ENCODE assay signal across 16 cellular contexts in the genomic region with DNA sequence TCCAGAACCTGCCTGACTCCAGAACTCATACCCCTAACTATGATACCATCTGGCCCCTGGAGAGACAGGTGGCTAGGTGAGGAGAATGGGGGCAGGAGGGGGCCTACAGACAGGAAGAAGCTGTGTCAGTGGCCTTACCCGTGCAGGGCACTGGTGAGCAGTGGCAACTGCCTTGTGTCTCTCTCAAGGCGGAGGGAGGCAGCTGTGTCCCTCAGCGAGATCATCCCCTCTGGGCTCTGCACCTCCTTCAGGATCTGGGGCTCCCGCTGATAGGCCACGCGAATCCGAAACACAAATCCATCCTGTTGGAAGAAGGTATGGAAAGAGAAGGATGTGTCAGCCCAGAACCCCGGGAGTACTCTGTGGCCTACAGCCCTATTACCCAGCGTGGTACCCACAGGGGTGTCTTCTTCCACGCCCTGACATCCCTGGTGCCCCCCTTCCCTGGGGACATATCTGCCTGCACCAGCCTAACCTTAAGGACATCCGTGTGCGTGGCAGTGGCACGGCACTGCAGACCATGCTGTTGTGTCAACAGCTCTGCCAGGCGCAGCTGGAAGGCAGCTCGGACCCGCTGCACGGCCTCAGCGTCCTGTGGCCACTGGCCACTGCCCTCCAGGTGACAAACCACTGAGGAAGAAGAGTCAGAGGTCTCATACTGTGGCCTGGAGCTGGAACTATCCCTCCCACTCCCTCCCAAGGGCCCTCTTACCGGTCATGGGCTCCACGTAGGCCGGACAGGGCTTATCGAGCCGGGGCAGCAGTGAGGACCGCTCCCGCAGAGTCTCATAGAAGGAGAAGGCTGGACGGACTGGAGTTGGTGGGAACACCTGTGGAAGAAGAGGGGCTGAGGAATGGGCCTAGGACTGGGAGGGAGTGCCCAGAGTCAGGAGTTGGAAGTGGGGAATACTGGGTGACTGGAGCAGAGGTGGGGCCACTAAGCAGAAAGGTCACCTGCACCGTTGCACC. TPM values are rescaled to one million over a fixed set of nuclear protein-coding genes. Genes with fewer than 3 reads are reported as not detected.
DNase-seq lines count a peak whose midpoint lies in the region; ATAC-seq and TF ChIP-seq lines count a peak whose summit lies in the region.
"Had no signal": no experiment of that assay in that cellular context is flagged by ENCODE, and none has a peak within 500 bp of the region (broad histone marks: within the 10 kb centered on the region; RNA-seq: fewer than 3 reads in every experiment).

No MANE protein-coding gene starts in this region.

- no peaks in the 10 kb centered on the region for H3K27me3 ChIP-seq in CD4-positive, alpha-beta memory T cell (ENCODE audit: insufficient read depth, low read length)
- H3K27me3 ChIP-seq in foreskin keratinocyte = no peaks in the 10 kb centered on the region
- H3K27me3 ChIP-seq: pancreas, right lobe of liver, SJSA1 had no signal

- H3K4me3 Mint-ChIP-seq in activated T-cell treated with anti-CD3 and anti-CD28 coated beads, Interleukin-2, amount 50 U/mL, for 24 hours = no peak overlapping the region
- no peak overlapping the region for H3K4me3 Mint-ChIP-seq in CD4-positive, alpha-beta memory T cell
- no peak overlapping the region for H3K4me3 Mint-ChIP-seq in WTC11
- H3K4me3 Mint-ChIP-seq in natural killer cell treated with Interleukin-12 subunit alpha and Interleukin-12 subunit beta and Interleukin-15 and Interleukin-18, amount 100 ng/mL, for 72 hours = no peak overlapping the region
- H3K4me3 Mint-ChIP-seq: activated B cell treated with CpG ODN at 0.5 μM for 24 hours, naive B cell had no signal

- no peak for DNase-seq in activated T-cell treated with anti-CD3 and anti-CD28 coated beads, Interleukin-2, amount 50 U/mL, for 24 hours
- DNase-seq in activated T-cell treated with anti-CD3 and anti-CD28 coated beads for 4 hours = no peak
- peak in 1 of 5 donors; percentile 31 for DNase-seq in CD4-positive, alpha-beta memory T cell
- no peak for DNase-seq in WTC11 (ENCODE audit: low spot score)
- DNase-seq in natural killer cell treated with Interleukin-12 subunit alpha and Interleukin-12 subunit beta and Interleukin-15 and Interleukin-18, amount 100 ng/mL, for 72 hours (ENCODE audit: low spot score) = peak; percentile 38
- no peak for DNase-seq in NCI-H526 (lab: John Stamatoyannopoulos, UW)
- no peak for DNase-seq in foreskin keratinocyte
- DNase-seq: NCI-H2171 treated with DMSO at 0.1 percent for 48 hours had no signal

- H3K9me3 ChIP-seq in CD4-positive, alpha-beta memory T cell (ENCODE audit: control insufficient read depth in 1 of 2, low read length in 2 of 2) = no peaks in the 10 kb centered on the region
- H3K9me3 ChIP-seq: pancreas, right lobe of liver, SJSA1 had no signal

- no peak for ATAC-seq in WTC11
- ATAC-seq in natural killer cell treated with Interleukin-12 subunit alpha and Interleukin-12 subunit beta and Interleukin-15 and Interleukin-18, amount 100 ng/mL, for 72 hours = no peak
- no peak for ATAC-seq in HG03342 (IDR thresholded peaks at IDR 0.05; ENCODE audit: unreplicated experiment)
- no peak for ATAC-seq in foreskin keratinocyte

- POLR2A ChIA-PET in CD4-positive, alpha-beta memory T cell (lab: Charles Lee; ENCODE audit: partially characterized antibody) = interaction anchor here (0.8 to 19.7 kb wide), 12 partner anchors 7 to 179 kb away, joined by 3 to 299 read pairs (median 8); partner anchors contain the start of genes AQP3, AQP7 and NOL6
- POLR2A ChIA-PET in WTC11 (lab: Charles Lee) = interaction anchor here (1.0 to 1.5 kb wide), 2 partner anchors 84 to 90 kb away, joined by 4 to 6 read pairs; no protein-coding TSS in a partner anchor

- intact Hi-C loops in CD4-positive, alpha-beta memory T cell (cut with micrococcal nuclease) = loop anchor here (1.0 kb wide), 4 partner anchors 19 to 91 kb away; partner anchors contain the start of gene AQP3

- CTCF ChIA-PET in CD4-positive, alpha-beta memory T cell (lab: Charles Lee; ENCODE audit: partially characterized antibody) = interaction anchor here (0.7 to 24.2 kb wide), 18 partner anchors 7 to 179 kb away, joined by 3 to 562 read pairs (median 14); partner anchors contain the start of genes ANKRD18B, AQP3, AQP7 and NOL6
- CTCF ChIA-PET in WTC11 (lab: Charles Lee) = interaction anchor here (0.6 to 2.8 kb wide), 40 partner anchors 8 to 256 kb away, joined by 3 to 76 read pairs (median 5); partner anchors contain the start of genes AQP3, AQP7, NFX1 and NOL6

- H3K36me3 Mint-ChIP-seq in activated T-cell treated with anti-CD3 and anti-CD28 coated beads, Interleukin-2, amount 50 U/mL, for 24 hours (ENCODE audit: low read depth) = peaks cover 100% of the 10 kb centered on the region
- H3K36me3 Mint-ChIP-seq in CD4-positive, alpha-beta memory T cell = peaks cover 57 to 79% of the 10 kb centered on the region in 2 donors
- H3K36me3 Mint-ChIP-seq in WTC11 = peaks cover 66% of the 10 kb centered on the region
- peaks cover 9% of the 10 kb centered on the region for H3K36me3 Mint-ChIP-seq in natural killer cell treated with Interleukin-12 subunit alpha and Interleukin-12 subunit beta and Interleukin-15 and Interleukin-18, amount 100 ng/mL, for 72 hours

- no peak overlapping the region for H3K4me3 ChIP-seq in CD4-positive, alpha-beta memory T cell (ENCODE audit: low read length in 2 of 2)
- H3K4me3 ChIP-seq: pancreas, right lobe of liver, SJSA1 had no signal

- H3K36me3 ChIP-seq in CD4-positive, alpha-beta memory T cell (ENCODE audit: insufficient read depth, low read length) = peaks cover 88% of the 10 kb centered on the region

- no peaks in the 10 kb centered on the region for H3K4me1 ChIP-seq in CD4-positive, alpha-beta memory T cell (ENCODE audit: insufficient read depth, low read length)
- H3K4me1 ChIP-seq in foreskin keratinocyte = peaks cover 28% of the 10 kb centered on the region
- H3K4me1 ChIP-seq: pancreas, right lobe of liver, SJSA1 had no signal

- peak overlapping the region; percentile 41 for H3K27ac Mint-ChIP-seq in activated T-cell treated with anti-CD3 and anti-CD28 coated beads, Interleukin-2, amount 50 U/mL, for 24 hours
- peak overlapping the region; percentile 13 to 83 (median 50) for H3K27ac Mint-ChIP-seq in CD4-positive, alpha-beta memory T cell
- H3K27ac Mint-ChIP-seq in WTC11 = no peak overlapping the region
- H3K27ac Mint-ChIP-seq in natural killer cell treated with Interleukin-12 subunit alpha and Interleukin-12 subunit beta and Interleukin-15 and Interleukin-18, amount 100 ng/mL, for 72 hours = no peak overlapping the region
- H3K27ac Mint-ChIP-seq: activated B cell treated with CpG ODN at 0.5 μM for 24 hours; activated T-helper 2 cell treated with anti-CD3 and anti-CD28 coated beads, Interferon-gamma antibody, Interleukin-2, Interleukin-4, amounts not matched to agents 10 μg/mL and 5 μg/mL and 100 μg/mL, durations not matched to agents 14 hours and 24 hours and 36 hours had no signal

- peaks cover 8% of the 10 kb centered on the region for H3K4me1 Mint-ChIP-seq in activated T-cell treated with anti-CD3 and anti-CD28 coated beads, Interleukin-2, amount 50 U/mL, for 24 hours (ENCODE audit: low read depth)
- peaks cover 4 to 5% (median 5%) of the 10 kb centered on the region in 4 donors for H3K4me1 Mint-ChIP-seq in CD4-positive, alpha-beta memory T cell
- no peaks in the 10 kb centered on the region for H3K4me1 Mint-ChIP-seq in WTC11
- peaks cover 0 to 2% of the 10 kb centered on the region in 2 donors for H3K4me1 Mint-ChIP-seq in natural killer cell treated with Interleukin-12 subunit alpha and Interleukin-12 subunit beta and Interleukin-15 and Interleukin-18, amount 100 ng/mL, for 72 hours (ENCODE audit: low read depth in 2 of 2)
- H3K4me1 Mint-ChIP-seq: activated B cell treated with CpG ODN at 0.5 μM for 24 hours had no signal

- H3K27me3 Mint-ChIP-seq in activated T-cell treated with anti-CD3 and anti-CD28 coated beads, Interleukin-2, amount 50 U/mL, for 24 hours = no peaks in the 10 kb centered on the region
- no peaks in the 10 kb centered on the region for H3K27me3 Mint-ChIP-seq in CD4-positive, alpha-beta memory T cell
- H3K27me3 Mint-ChIP-seq in WTC11 (ENCODE audit: low read depth) = no peaks in the 10 kb centered on the region
- no peaks in the 10 kb centered on the region for H3K27me3 Mint-ChIP-seq in natural killer cell treated with Interleukin-12 subunit alpha and Interleukin-12 subunit beta and Interleukin-15 and Interleukin-18, amount 100 ng/mL, for 72 hours
- H3K27me3 Mint-ChIP-seq: activated B cell treated with CpG ODN at 0.5 μM for 24 hours, naive B cell had no signal

- H3K27ac ChIP-seq in CD4-positive, alpha-beta memory T cell (ENCODE audit: low read depth, low read length) = no peak overlapping the region
- no peak overlapping the region for H3K27ac ChIP-seq in foreskin keratinocyte
- H3K27ac ChIP-seq: epithelial cell of prostate, pancreas, right lobe of liver, SJSA1 had no signal

- H3K9me3 Mint-ChIP-seq in activated T-cell treated with anti-CD3 and anti-CD28 coated beads, Interleukin-2, amount 50 U/mL, for 24 hours = no peaks in the 10 kb centered on the region
- H3K9me3 Mint-ChIP-seq in CD4-positive, alpha-beta memory T cell = no peaks in the 10 kb centered on the region
- no peaks in the 10 kb centered on the region for H3K9me3 Mint-ChIP-seq in WTC11
- H3K9me3 Mint-ChIP-seq in natural killer cell treated with Interleukin-12 subunit alpha and Interleukin-12 subunit beta and Interleukin-15 and Interleukin-18, amount 100 ng/mL, for 72 hours = no peaks in the 10 kb centered on the region
- H3K9me3 Mint-ChIP-seq: activated B cell treated with CpG ODN at 0.5 μM for 24 hours; activated T-helper 2 cell treated with anti-CD3 and anti-CD28 coated beads, Interferon-gamma antibody, Interleukin-2, Interleukin-4, amounts not matched to agents 10 μg/mL and 5 μg/mL and 100 μg/mL, durations not matched to agents 14 hours and 24 hours and 36 hours; naive B cell had no signal

- TF ChIP-seq CTCF in WTC11 (IDR thresholded peaks at IDR 0.05) = no peak
- no peak for TF ChIP-seq CTCF in foreskin keratinocyte (conservative IDR thresholded peaks at IDR 0.05)

RNA-seq across cellular contexts. Expression of gene NOL6, which starts 7.8 kb away (rescaled TPM):
- 10 to 100 TPM; 39.1 to 41.1 TPM for total RNA-seq in CD4-positive, alpha-beta memory T cell
- 10 to 100 TPM; 11.7 to 28.1 TPM for polyA plus RNA-seq in CD4-positive, alpha-beta memory T cell
- 38.6 to 48.5 TPM (median 42.2 TPM) in 3 replicates for total RNA-seq in WTC11 (2021)
- 100 to 1,000 TPM in 1 of 2 donors, 10 to 100 TPM in 1; 48.3 to 104 TPM for total RNA-seq in natural killer cell treated with Interleukin-12 subunit alpha and Interleukin-12 subunit beta and Interleukin-15 and Interleukin-18, amount 100 ng/mL, for 72 hours
- total RNA-seq in foreskin keratinocyte = 105 and 109 TPM in 2 replicates
- 79.1 and 80.5 TPM in 2 replicates for polyA plus RNA-seq in foreskin keratinocyte

RNA-seq across cellular contexts. Expression of gene AQP3, which starts 18.5 kb away (rescaled TPM):
- total RNA-seq in CD4-positive, alpha-beta memory T cell = 100 to 1,000 TPM; 172 TPM
- polyA plus RNA-seq in CD4-positive, alpha-beta memory T cell = 100 to 1,000 TPM; 484 to 562 TPM
- total RNA-seq in WTC11 (2021) = 3.0 to 3.6 TPM (median 3.5 TPM) in 3 replicates
- 1 to 10 TPM; 1.4 to 1.9 TPM for total RNA-seq in natural killer cell treated with Interleukin-12 subunit alpha and Interleukin-12 subunit beta and Interleukin-15 and Interleukin-18, amount 100 ng/mL, for 72 hours
- total RNA-seq in foreskin keratinocyte = 129 and 173 TPM in 2 replicates
- 138 and 192 TPM in 2 replicates for polyA plus RNA-seq in foreskin keratinocyte
- total RNA-seq: SJSA1 had no signal

RNA-seq across cellular contexts. Expression of gene ANKRD18B, which starts 58.2 kb away (rescaled TPM):
- 1 to 10 TPM; 1.2 to 1.9 TPM for total RNA-seq in CD4-positive, alpha-beta memory T cell
- polyA plus RNA-seq in CD4-positive, alpha-beta memory T cell = not detected
- total RNA-seq in WTC11 (2021) = 11.0 to 16.4 TPM (median 13.6 TPM) in 3 replicates
- total RNA-seq in natural killer cell treated with Interleukin-12 subunit alpha and Interleukin-12 subunit beta and Interleukin-15 and Interleukin-18, amount 100 ng/mL, for 72 hours = 1 to 10 TPM in 1 of 2 donors, not detected in 1; 3.9 TPM
- 10.9 and 11.5 TPM in 2 replicates for total RNA-seq in foreskin keratinocyte
- 7.4 and 7.5 TPM in 2 replicates for polyA plus RNA-seq in foreskin keratinocyte
- total RNA-seq: activated B cell treated with CpG ODN at 0.5 μM for 24 hours, SJSA1 had no signal

Comparison
In these comparisons a context has a peak if more than half of its experiments do, and no peak if none do; other contexts are left out.
1. H3K27ac Mint-ChIP-seq: peak in activated T-cell treated with anti-CD3 and anti-CD28 coated beads, Interleukin-2, amount 50 U/mL, for 24 hours (single experiment) and CD4-positive, alpha-beta memory T cell (7 of 7); none in WTC11 (single experiment) and natural killer cell treated with Interleukin-12 subunit alpha and Interleukin-12 subunit beta and Interleukin-15 and Interleukin-18, amount 100 ng/mL, for 72 hours (0 of 2).
2. RNA of gene AQP3, which starts 18.5 kb away (total RNA-seq): 129 to 173 TPM in foreskin keratinocyte and 172 TPM in CD4-positive, alpha-beta memory T cell; 3.0 to 3.6 TPM in WTC11 and 1.4 to 1.9 TPM in natural killer cell treated with Interleukin-12 subunit alpha and Interleukin-12 subunit beta and Interleukin-15 and Interleukin-18, amount 100 ng/mL, for 72 hours; every median in the first group is over 10 times any median in the second.